In genomic region chr1:94951056-94951455, GRCh38 we compare ENCODE assay signal across 14 cellular contexts. TPM values are rescaled to one million over a fixed set of nuclear protein-coding genes. Genes with fewer than 3 reads are reported as not detected.
DNase-seq lines count a peak whose midpoint lies in the region; TF ChIP-seq lines count a peak whose summit lies in the region.
"Had no signal": no experiment of that assay in that cellular context is flagged by ENCODE, and none has a peak within 500 bp of the region (broad histone marks: within the 10 kb centered on the region; RNA-seq: fewer than 3 reads in every experiment).

No MANE protein-coding gene starts in this region.

- H3K79me2 ChIP-seq in SK-N-SH (ENCODE audit: insufficient read depth), result no peaks in the 10 kb centered on the region
- no peaks in the 10 kb centered on the region for H3K79me2 ChIP-seq in Karpas-422 (ENCODE audit: low read length)

- no peak overlapping the region for H2BK5ac ChIP-seq in mesenchymal stem cell (ENCODE audit: low read depth, low read length, poor library complexity, severe bottlenecking)

- H4K91ac ChIP-seq in mesenchymal stem cell (ENCODE audit: low read length), result no peak overlapping the region

- H2BK12ac ChIP-seq in mesenchymal stem cell (ENCODE audit: low read length in 2 of 2), result no peak overlapping the region

- TF ChIP-seq EP300 in SK-N-SH (IDR thresholded peaks at IDR 0.05; ENCODE audit: borderline replicate concordance in 1 of 2, low read depth in 1 of 2, low read length in 1 of 2), result no peak

- no peak overlapping the region for H4K8ac ChIP-seq in mesenchymal stem cell (ENCODE audit: low read length)

- H2AFZ ChIP-seq in SK-N-SH (ENCODE audit: low read depth) (no peak overlapping the region), mesenchymal stem cell (ENCODE audit: low read depth, low read length) (no peak overlapping the region), Karpas-422 (ENCODE audit: low read length) (no peak overlapping the region)

- no peaks in the 10 kb centered on the region for H3K79me1 ChIP-seq in mesenchymal stem cell (replicated peaks; ENCODE audit: low read length, poor library complexity, severe bottlenecking)

- no peak overlapping the region for H2AK5ac ChIP-seq in mesenchymal stem cell (ENCODE audit: low read length, severe bottlenecking)

- H3F3A ChIP-seq in SK-N-SH (replicated peaks; ENCODE audit: insufficient read depth), result peaks cover 4% of the 10 kb centered on the region

- no peak overlapping the region for H3K23ac ChIP-seq in mesenchymal stem cell (ENCODE audit: low read length in 2 of 2)

- H3K9ac ChIP-seq in SK-N-SH, result no peak overlapping the region
- no peak overlapping the region for H3K9ac ChIP-seq in mesenchymal stem cell (ENCODE audit: low read length)
- H3K9ac ChIP-seq in Karpas-422 (ENCODE audit: low read length), result no peak overlapping the region

- no peaks in the 10 kb centered on the region for H3K27me3 ChIP-seq in SK-N-SH (ENCODE audit: insufficient read depth)
- no peaks in the 10 kb centered on the region for H3K27me3 ChIP-seq in esophagus squamous epithelium
- H3K27me3 ChIP-seq in mesenchymal stem cell (ENCODE audit: control insufficient read depth in 1 of 2, insufficient read depth in 1 of 2, low read length in 2 of 2), result no peaks in the 10 kb centered on the region
- H3K27me3 ChIP-seq in Karpas-422 (ENCODE audit: low read length), result no peaks in the 10 kb centered on the region
- H3K27me3 ChIP-seq: BE2C had no signal

- H4K20me1 ChIP-seq in SK-N-SH (ENCODE audit: insufficient read depth) (no peaks in the 10 kb centered on the region), Karpas-422 (ENCODE audit: insufficient read depth, low read depth, low read length) (no peaks in the 10 kb centered on the region)

- H3K9me2 ChIP-seq in SK-N-SH, result no peaks in the 10 kb centered on the region
- no peaks in the 10 kb centered on the region for H3K9me2 ChIP-seq in Karpas-422 (replicated peaks; ENCODE audit: insufficient read depth, low read length)

- intact Hi-C loops in esophagus squamous epithelium (cut with DNase I), result no loop called here

- no peak for TF ChIP-seq POLR2A in esophagus squamous epithelium (IDR thresholded peaks at IDR 0.05)

- H3K36me3 ChIP-seq in SK-N-SH (replicated peaks in 1 of 2; ENCODE audit: control insufficient read depth in 1 of 2, insufficient read depth in 2 of 2, low read length in 1 of 2), result no peaks in the 10 kb centered on the region
- no peaks in the 10 kb centered on the region for H3K36me3 ChIP-seq in esophagus squamous epithelium
- no peaks in the 10 kb centered on the region for H3K36me3 ChIP-seq in mesenchymal stem cell (ENCODE audit: control insufficient read depth in 1 of 2, insufficient read depth in 2 of 2, low read depth in 1 of 2, low read length in 2 of 2)
- H3K36me3 ChIP-seq in Karpas-422 (ENCODE audit: insufficient read depth, low read length), result no peaks in the 10 kb centered on the region
- H3K36me3 ChIP-seq: BE2C had no signal

- H3K4me1 ChIP-seq in SK-N-SH (ENCODE audit: control insufficient read depth in 1 of 2, insufficient read depth in 2 of 2, low read depth in 1 of 2, low read length in 1 of 2), result peaks cover 0 to 44% of the 10 kb centered on the region in 2 experiments; a peak in 2 of 4 replicates
- H3K4me1 ChIP-seq in esophagus squamous epithelium, result peaks cover 5 to 53% (median 24%) of the 10 kb centered on the region in 3 donors
- peaks cover 4% of the 10 kb centered on the region for H3K4me1 ChIP-seq in mesenchymal stem cell (ENCODE audit: control insufficient read depth, insufficient read depth, low read depth, low read length)
- H3K4me1 ChIP-seq in Karpas-422 (ENCODE audit: low read length), result no peaks in the 10 kb centered on the region

- H3K4me3 ChIP-seq in SK-N-SH (ENCODE audit: low read depth in 2 of 2, low read length in 1 of 2) (no peak overlapping the region), esophagus squamous epithelium (no peak overlapping the region), mesenchymal stem cell (ENCODE audit: insufficient read depth in 1 of 2, low read depth in 1 of 2, low read length in 2 of 2) (no peak overlapping the region), Karpas-422 (ENCODE audit: low read length) (no peak overlapping the region)

- H3K18ac ChIP-seq in mesenchymal stem cell (ENCODE audit: low read depth in 1 of 2, low read length in 2 of 2), result no peak overlapping the region

- H3K4me2 ChIP-seq in SK-N-SH (no peak overlapping the region), mesenchymal stem cell (ENCODE audit: low read length, poor library complexity, severe bottlenecking) (no peak overlapping the region), Karpas-422 (ENCODE audit: low read depth, low read length, poor library complexity, severe bottlenecking) (no peak overlapping the region)

- H3K27ac ChIP-seq in SK-N-SH (ENCODE audit: low read depth in 2 of 2, low read length in 1 of 2) (peak overlapping the region; percentile 46 to 99; a peak in 3 of 4 replicates), esophagus squamous epithelium (peak overlapping the region in 3 of 4 donors; percentile 18 to 73 (median 41)), mesenchymal stem cell (ENCODE audit: low read length, poor library complexity, severe bottlenecking) (no peak overlapping the region), Karpas-422 (ENCODE audit: low read length) (no peak overlapping the region)

- POLR2A ChIA-PET in SK-N-SH (lab: Yijun Ruan, JAX), result interaction anchor here (3.1 kb wide), 1 partner anchor 24 kb away, joined by 20 read pairs; the partner anchor contains the start of gene CNN3

- in situ Hi-C loops in G401 (cut with HindIII; ENCODE audit: low sequenced_read_pairs), result no loop called here

- CTCF ChIA-PET in SK-N-SH (lab: Yijun Ruan, JAX), result interaction anchor here (0.6 to 2.1 kb wide), 9 partner anchors 9 to 470 kb away, joined by 3 to 20 read pairs (median 5); partner anchors contain the start of gene CNN3

- TF ChIP-seq CTCF in SK-N-SH (IDR thresholded peaks at IDR 0.05) (no peak), esophagus squamous epithelium (IDR thresholded peaks at IDR 0.05) (no peak)

- H3K14ac ChIP-seq in mesenchymal stem cell (ENCODE audit: low read length in 2 of 2), result no peak overlapping the region

- DNase-seq in G401 (ENCODE audit: low spot score) (peak; percentile 63), SK-N-SH (no peak), esophagus squamous epithelium (lab: John Stamatoyannopoulos, UW) (no peak), mesenchymal stem cell (no peak), Karpas-422 (no peak), iPS-NIHi7 (ENCODE audit: extremely low spot score) (no peak), NCI-H1417 treated with DMSO at 0.1 percent for 48 hours (lab: John Stamatoyannopoulos, UW) (no peak)
- DNase-seq: ACHN; CD4-positive, alpha-beta T cell; DMS53; H9; NCI-H1930; NCI-H774 had no signal

- H2BK120ac ChIP-seq in mesenchymal stem cell (ENCODE audit: low read depth, low read length), result peak overlapping the region; percentile 13

- no peak overlapping the region for H3K4ac ChIP-seq in mesenchymal stem cell (ENCODE audit: low read depth in 1 of 2, low read length in 2 of 2)

- TF ChIP-seq RAD21 in SK-N-SH (IDR thresholded peaks at IDR 0.05; ENCODE audit: low read length), result no peak

- no peak overlapping the region for H2BK15ac ChIP-seq in mesenchymal stem cell (ENCODE audit: low read depth, poor library complexity, severe bottlenecking)

- H3K9me3 ChIP-seq in SK-N-SH (no peaks in the 10 kb centered on the region), esophagus squamous epithelium (no peaks in the 10 kb centered on the region), mesenchymal stem cell (ENCODE audit: control insufficient read depth, low read length) (no peaks in the 10 kb centered on the region), Karpas-422 (ENCODE audit: low read length) (no peaks in the 10 kb centered on the region)
- H3K9me3 ChIP-seq: BE2C had no signal

- 52% methylated on average over 2 of the region's 2 CpGs for WGBS in SK-N-SH (ENCODE audit: low lambda C conversion rate)
- WGBS in esophagus squamous epithelium, 2 donors, result 54 to 66% methylated on average over 2 of the region's 2 CpGs
- 90% methylated on average over 2 of the region's 2 CpGs for WGBS in mesenchymal stem cell

TF ChIP-seq in SK-N-SH, 30 proteins besides CTCF, POLR2A, EP300 and RAD21 (continues in another document):
- TF ChIP-seq GATA2 (CRISPR knock-in tag; IDR thresholded peaks at IDR 0.05), result no peak
- TF ChIP-seq RXRA (IDR thresholded peaks at IDR 0.05; ENCODE audit: borderline replicate concordance, low read depth), result no peak
- TF ChIP-seq ELF1 (IDR thresholded peaks at IDR 0.05), result no peak
- no peak for TF ChIP-seq SMC3 (IDR thresholded peaks at IDR 0.05; ENCODE audit: low read depth, low read length)
- TF ChIP-seq SIN3A (IDR thresholded peaks at IDR 0.05; ENCODE audit: borderline replicate concordance, low read depth, low read length), result no peak
- no peak for TF ChIP-seq RFX5 (IDR thresholded peaks at IDR 0.05; ENCODE audit: low read length)
- TF ChIP-seq ZBTB33 (IDR thresholded peaks at IDR 0.05; ENCODE audit: borderline replicate concordance, low read depth), result no peak
- TF ChIP-seq FOSL2 (IDR thresholded peaks at IDR 0.05; ENCODE audit: borderline replicate concordance, low read depth), result no peak
- no peak for TF ChIP-seq FOXM1 (IDR thresholded peaks at IDR 0.05; ENCODE audit: low read depth)
- TF ChIP-seq TCF12 (IDR thresholded peaks at IDR 0.05), result no peak
- no peak for TF ChIP-seq YY1 (IDR thresholded peaks at IDR 0.05; ENCODE audit: low read depth)
- no peak for TF ChIP-seq TAF1 (IDR thresholded peaks at IDR 0.05; ENCODE audit: borderline replicate concordance, low read depth, low read length)

RNA-seq across cellular contexts. Expression of gene CNN3, which starts 24.1 kb away (rescaled TPM):
- 142 and 206 TPM in 2 replicates for total RNA-seq in G401 (2014; rRNA removed; shearing (Covaris generic))
- polyA plus RNA-seq in SK-N-SH (2012; rRNA removed), result 204 and 242 TPM in 2 replicates
- polyA plus RNA-seq in SK-N-SH (2012; cell fraction: cytosol; rRNA removed), result 282 and 327 TPM in 2 replicates
- 113 and 197 TPM in 2 replicates for polyA plus RNA-seq in SK-N-SH (2012; cell fraction: nucleus; rRNA removed)
- total RNA-seq in esophagus squamous epithelium, result 100 to 1,000 TPM; 106 to 205 (median 149) TPM
- polyA plus RNA-seq in mesenchymal stem cell (2013, experiment 1 of 2), result 226 TPM
- 232 TPM for polyA plus RNA-seq in mesenchymal stem cell (2013, experiment 2 of 2)
- 4.8 TPM in 1 of 2 replicates, not detected in the other for total RNA-seq in Karpas-422 (2014; rRNA removed; shearing (Covaris generic); ENCODE audit: low replicate concordance)

Comparison
In these comparisons a context has a peak if more than half of its experiments do, and no peak if none do; other contexts are left out.
1. H3K27ac ChIP-seq: peak in SK-N-SH (2 of 2) and esophagus squamous epithelium (3 of 4); none in mesenchymal stem cell (single experiment) and Karpas-422 (single experiment).
2. RNA of gene CNN3, which starts 24.1 kb away (total RNA-seq): 142 to 206 TPM in G401 and 106 to 205 TPM in esophagus squamous epithelium; 4.8 TPM in Karpas-422; every median in the first group is over 10 times any median in the second.